Comparison of ENCODE assay signal across 9 cellular contexts in the genomic region with DNA sequence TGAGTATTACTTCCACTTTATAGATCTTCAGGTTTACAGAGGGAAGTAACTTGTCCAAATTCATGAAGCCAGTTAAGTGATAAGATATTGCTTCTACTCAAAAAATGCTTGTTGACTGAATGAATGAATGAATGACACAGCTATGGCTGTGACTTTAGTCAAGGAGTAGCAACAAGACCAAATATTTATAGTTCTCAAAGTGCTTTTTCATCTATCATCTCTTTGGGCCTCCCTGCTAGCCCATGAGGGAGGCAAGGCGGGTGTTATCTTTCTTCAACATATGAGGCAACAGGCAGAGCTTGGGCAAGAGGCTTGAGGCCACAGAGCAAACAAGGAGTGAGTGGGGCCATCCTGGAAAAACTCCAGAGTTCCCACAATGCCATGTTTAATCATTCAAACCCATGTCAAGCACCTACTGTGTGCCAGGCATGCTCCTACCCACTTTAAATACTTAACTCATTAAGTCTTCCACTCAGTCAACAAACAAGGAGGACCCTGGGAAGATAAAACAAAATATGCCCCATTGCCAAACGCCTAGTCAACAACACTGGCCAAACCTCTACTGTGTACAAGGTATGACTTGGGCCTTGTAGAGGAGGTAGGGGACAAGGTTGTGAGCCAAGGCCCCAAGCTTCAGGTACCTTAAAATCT. TPM values are rescaled to one million over a fixed set of nuclear protein-coding genes. Genes with fewer than 3 reads are reported as not detected.
DNase-seq lines count a peak whose midpoint lies in the region; ATAC-seq and TF ChIP-seq lines count a peak whose summit lies in the region.
"Had no signal": no experiment of that assay in that cellular context is flagged by ENCODE, and none has a peak within 500 bp of the region (broad histone marks: within the 10 kb centered on the region; RNA-seq: fewer than 3 reads in every experiment).

No MANE protein-coding gene starts in this region.

- WGBS in psoas muscle, 3 donors, result 94 to 100% (median 97%) methylated on average over 2 of the region's 2 CpGs

- in situ Hi-C loops in G401 (cut with HindIII; ENCODE audit: low sequenced_read_pairs), result no loop called here

- H3K27me3 ChIP-seq in psoas muscle (ENCODE audit: insufficient read depth in 3 of 3, low read length in 2 of 3), result no peaks in the 10 kb centered on the region

- H3K4me3 ChIP-seq in psoas muscle, result no peak overlapping the region

- peaks cover 55% of the 10 kb centered on the region for H3K4me1 Mint-ChIP-seq in chondrocyte (ENCODE audit: low read depth)

- no peaks in the 10 kb centered on the region for H3K9me3 ChIP-seq in psoas muscle

- no peak for ATAC-seq in psoas muscle
- no peak for ATAC-seq in GM19395 (IDR thresholded peaks at IDR 0.05; ENCODE audit: unreplicated experiment)

- H3K4me1 ChIP-seq in psoas muscle, result peaks cover 83% of the 10 kb centered on the region

- no peaks in the 10 kb centered on the region for H3K9me3 Mint-ChIP-seq in chondrocyte (ENCODE audit: low read depth)

- H3K27me3 Mint-ChIP-seq in chondrocyte (ENCODE audit: low read depth), result no peaks in the 10 kb centered on the region
- H3K27me3 Mint-ChIP-seq: activated CD8-positive, alpha-beta memory T cell treated with anti-CD3 and anti-CD28 coated beads, Interleukin-2, amount 10 ng/mL, durations not matched to agents 7 days and 5 days had no signal

- TF ChIP-seq CTCF in chondrocyte (IDR thresholded peaks at IDR 0.05) (no peak), psoas muscle (IDR thresholded peaks at IDR 0.05) (no peak)

- peak overlapping the region; percentile 57 for H3K27ac Mint-ChIP-seq in chondrocyte (ENCODE audit: unreplicated experiment)

- DNase-seq in GF-D8 (lab: John Stamatoyannopoulos, UW), result peak; percentile 63
- peak; percentile 95 for DNase-seq in OCI-M1 (lab: John Stamatoyannopoulos, UW)
- DNase-seq in chondrocyte (ENCODE audit: low spot score), result no peak
- DNase-seq in psoas muscle, result no peak
- DNase-seq in G401 (ENCODE audit: low spot score), result no peak
- no peak for DNase-seq in stimulated activated CD4-positive, alpha-beta T cell treated with anti-CD3 and anti-CD28 coated beads, Interleukin-4, amount 100 ng/mL, for 4 hours
- DNase-seq in NCI-H2227 treated with DMSO at 0.1 percent for 48 hours (lab: John Stamatoyannopoulos, UW), result no peak
- DNase-seq: activated CD8-positive, alpha-beta memory T cell treated with anti-CD3 and anti-CD28 coated beads, Interleukin-2, amount 10 ng/mL, durations not matched to agents 7 days and 5 days had no signal

- peaks cover 23 to 26% of the 10 kb centered on the region in 2 donors for H3K36me3 ChIP-seq in psoas muscle (ENCODE audit: insufficient read depth in 1 of 2, low read depth in 1 of 2)

- H3K27ac ChIP-seq in psoas muscle, result peak overlapping the region; percentile 85

- intact Hi-C loops in psoas muscle (cut with DNase I), result no loop called here

- no peak overlapping the region for H3K4me3 Mint-ChIP-seq in chondrocyte (ENCODE audit: unreplicated experiment)
- H3K4me3 Mint-ChIP-seq: activated CD8-positive, alpha-beta memory T cell treated with anti-CD3 and anti-CD28 coated beads, Interleukin-2, amount 10 ng/mL, durations not matched to agents 7 days and 5 days had no signal

- peaks cover 24% of the 10 kb centered on the region for H3K36me3 Mint-ChIP-seq in chondrocyte (ENCODE audit: low read depth)

RNA-seq across cellular contexts. Expression of gene BCL2L1, which starts 15.9 kb away (rescaled TPM):
- 55.9 to 96.1 TPM (median 90.7 TPM) in 3 replicates for total RNA-seq in chondrocyte
- total RNA-seq in psoas muscle, result 10 to 100 TPM; 34.5 to 95.1 (median 76.3) TPM
- polyA plus RNA-seq in psoas muscle, result 100 to 1,000 TPM in 1 of 3 donors, 10 to 100 TPM in 2; 42.3 to 204 (median 48.2) TPM
- 104 and 109 TPM in 2 replicates for total RNA-seq in G401 (2014; rRNA removed; shearing (Covaris generic))

RNA-seq across cellular contexts. Expression of gene TPX2, which starts 32.4 kb away (rescaled TPM):
- total RNA-seq in chondrocyte (20.2 to 51.0 TPM (median 49.6 TPM) in 3 replicates), psoas muscle (1 to 10 TPM in 3 of 4 donors, under 1 TPM in 1; 0.63 to 2.2 (median 1.6) TPM)
- 1 to 10 TPM; 2.6 to 8.5 (median 3.4) TPM for polyA plus RNA-seq in psoas muscle
- 94.2 and 155 TPM in 2 replicates for total RNA-seq in G401 (2014; rRNA removed; shearing (Covaris generic))

Comparison
In these comparisons a context has a peak if more than half of its experiments do, and no peak if none do; other contexts are left out.
1. DNase-seq: peak in GF-D8 (single experiment) and OCI-M1 (single experiment); none in chondrocyte (single experiment), psoas muscle (0 of 2), G401 (single experiment), stimulated activated CD4-positive, alpha-beta T cell treated with anti-CD3 and anti-CD28 coated beads, Interleukin-4, amount 100 ng/mL, for 4 hours (0 of 2) and NCI-H2227 treated with DMSO at 0.1 percent for 48 hours (single experiment).